Comparison of ENCODE assay signal across 8 cellular contexts in genomic region chr20:34705008-34705382, GRCh38. TPM values are rescaled to one million over a fixed set of nuclear protein-coding genes. Genes with fewer than 3 reads are reported as not detected.
DNase-seq lines count a peak whose midpoint lies in the region; ATAC-seq and TF ChIP-seq lines count a peak whose summit lies in the region.

No MANE protein-coding gene starts in this region.

- TF ChIP-seq CTCF in liver (IDR thresholded peaks at IDR 0.05; ENCODE audit: low read depth, low read length, missing input control) = no peak
- no peak for TF ChIP-seq CTCF in tibial nerve (IDR thresholded peaks at IDR 0.05)

- H3K9me3 ChIP-seq in liver (ENCODE audit: control insufficient read depth in 4 of 4, low read length in 3 of 4) = no peaks in the 10 kb centered on the region
- no peaks in the 10 kb centered on the region for H3K9me3 ChIP-seq in tibial nerve

- H3K4me3 ChIP-seq in liver (ENCODE audit: low read depth in 1 of 3, low read length in 3 of 3) = peak overlapping the region; percentile 44 to 82 (median 62)
- H3K4me3 ChIP-seq in tibial nerve = peak overlapping the region; percentile 69 to 89 (median 78)

- H3K4me1 Mint-ChIP-seq in activated naive CD4-positive, alpha-beta T cell treated with anti-CD3 and anti-CD28 coated beads for 36 hours (ENCODE audit: low read depth) = peaks cover 10% of the 10 kb centered on the region

- intact Hi-C loops in activated naive CD4-positive, alpha-beta T cell treated with anti-CD3 and anti-CD28 coated beads for 36 hours (cut with micrococcal nuclease) = no loop called here

- no peak for ATAC-seq in HG02571 (IDR thresholded peaks at IDR 0.05; ENCODE audit: unreplicated experiment)
- no peak for ATAC-seq in HG03039 (IDR thresholded peaks at IDR 0.05; ENCODE audit: unreplicated experiment)

- peak overlapping the region; percentile 42 to 75 for H3K9ac ChIP-seq in liver (ENCODE audit: low read depth in 1 of 2, low read length in 2 of 2)

- 34 to 48% (median 48%) methylated on average over 5 of the region's 5 CpGs for WGBS in adipose tissue, 3 donors
- 20% methylated on average over 5 of the region's 5 CpGs for whole genome bisulfite sequencing in liver
- WGBS in tibial nerve, 2 donors = 30 to 39% methylated on average over 5 of the region's 5 CpGs

- no peaks in the 10 kb centered on the region for H3K36me3 Mint-ChIP-seq in activated naive CD4-positive, alpha-beta T cell treated with anti-CD3 and anti-CD28 coated beads for 36 hours (ENCODE audit: low read depth)

- H3K27me3 Mint-ChIP-seq in activated naive CD4-positive, alpha-beta T cell treated with anti-CD3 and anti-CD28 coated beads for 36 hours (ENCODE audit: low read depth) = peaks cover 6% of the 10 kb centered on the region

- H3K9me3 Mint-ChIP-seq in activated naive CD4-positive, alpha-beta T cell treated with anti-CD3 and anti-CD28 coated beads for 36 hours = no peaks in the 10 kb centered on the region

- peak overlapping the region; percentile 71 for H3K4me3 Mint-ChIP-seq in activated naive CD4-positive, alpha-beta T cell treated with anti-CD3 and anti-CD28 coated beads for 36 hours

- no peak overlapping the region for H3K27ac Mint-ChIP-seq in activated naive CD4-positive, alpha-beta T cell treated with anti-CD3 and anti-CD28 coated beads for 36 hours

- CTCF ChIA-PET in activated naive CD4-positive, alpha-beta T cell treated with anti-CD3 and anti-CD28 coated beads for 36 hours (lab: Charles Lee) = interaction anchor here (0.6 to 7.9 kb wide), 7 partner anchors 9 to 393 kb away, joined by 3 to 52 read pairs (median 7); partner anchors contain the start of gene DYNLRB1

- H3K4me1 ChIP-seq in liver (ENCODE audit: control insufficient read depth in 4 of 4, insufficient read depth in 4 of 4, low read length in 3 of 4) (peaks cover 9 to 48% (median 39%) of the 10 kb centered on the region in 4 donors), tibial nerve (peaks cover 0 to 37% (median 17%) of the 10 kb centered on the region in 4 donors)

- no peak for DNase-seq in activated naive CD4-positive, alpha-beta T cell treated with anti-CD3 and anti-CD28 coated beads for 36 hours
- DNase-seq in activated naive CD4-positive, alpha-beta T cell treated with Interleukin-2 at 50 U/mL for 16 hours = no peak
- no peak for DNase-seq in tibial nerve (ENCODE audit: low spot score in 2 of 2)
- DNase-seq in SHP77 treated with DMSO at 0.1 percent for 48 hours (lab: John Stamatoyannopoulos, UW) = no peak

- H3K27me3 ChIP-seq in liver (ENCODE audit: control insufficient read depth in 4 of 4, insufficient read depth in 4 of 4, low read length in 3 of 4) (no peaks in the 10 kb centered on the region), tibial nerve (no peaks in the 10 kb centered on the region)

- TF ChIP-seq RAD21 in liver (IDR thresholded peaks at IDR 0.05) = no peak

- no peak for TF ChIP-seq POLR2A in tibial nerve (IDR thresholded peaks at IDR 0.05)

- TF ChIP-seq EP300 in tibial nerve (IDR thresholded peaks at IDR 0.05) = no peak

- H3K27ac ChIP-seq in adipose tissue (ENCODE audit: low read depth, low read length) (peak overlapping the region; percentile 78), liver (ENCODE audit: low read depth in 1 of 2, low read length in 2 of 2) (peak overlapping the region; percentile 99), tibial nerve (peak overlapping the region; percentile 95 to 99 (median 98))

- H3K36me3 ChIP-seq in liver (ENCODE audit: control insufficient read depth in 4 of 4, insufficient read depth in 3 of 4, low read depth in 1 of 4, low read length in 3 of 4) (no peaks in the 10 kb centered on the region), tibial nerve (no peaks in the 10 kb centered on the region)

TF ChIP-seq in liver, 16 proteins besides CTCF, POLR2A, EP300 and RAD21:
- TF ChIP-seq HNF4A (conservative IDR thresholded peaks at IDR 0.05) = no peak
- no peak for TF ChIP-seq REST (IDR thresholded peaks at IDR 0.05)
- TF ChIP-seq MAX (IDR thresholded peaks at IDR 0.05) = no peak
- TF ChIP-seq ZBTB33 (IDR thresholded peaks at IDR 0.05) = no peak
- no peak for TF ChIP-seq JUND (IDR thresholded peaks at IDR 0.05)
- TF ChIP-seq FOXA2 (IDR thresholded peaks at IDR 0.05) = no peak
- no peak for TF ChIP-seq RXRA (IDR thresholded peaks at IDR 0.05)
- TF ChIP-seq FOXA1 (IDR thresholded peaks at IDR 0.05) = no peak
- TF ChIP-seq EGR1 (IDR thresholded peaks at IDR 0.05; ENCODE audit: low read depth in 2 of 2) = no peak
- TF ChIP-seq YY1 (IDR thresholded peaks at IDR 0.05) = no peak
- TF ChIP-seq HNF4G (IDR thresholded peaks at IDR 0.05) = no peak
- no peak for TF ChIP-seq GABPA (IDR thresholded peaks at IDR 0.05 in 1 of 2, conservative IDR thresholded peaks at IDR 0.05 in 1 of 2)
- TF ChIP-seq TAF1 (conservative IDR thresholded peaks at IDR 0.05) = no peak
- no peak for TF ChIP-seq ATF3 (IDR thresholded peaks at IDR 0.05)
- TF ChIP-seq NR2F2 (IDR thresholded peaks at IDR 0.05) = no peak
- TF ChIP-seq SP1 (IDR thresholded peaks at IDR 0.05) = no peak

RNA-seq across cellular contexts. Expression of gene TP53INP2, which starts 0.9 kb away (rescaled TPM):
- total RNA-seq in activated naive CD4-positive, alpha-beta T cell treated with anti-CD3 and anti-CD28 coated beads for 36 hours = 1 to 10 TPM; 1.9 TPM
- polyA plus RNA-seq in adipose tissue = 10 to 100 TPM in 2 of 3 donors, 1 to 10 TPM in 1; 4.0 to 22.5 (median 17.8) TPM
- 1 to 10 TPM; 3.0 to 9.5 TPM for total RNA-seq in liver
- 10 to 100 TPM in 1 of 2 donors, 1 to 10 TPM in 1; 4.5 to 14.5 TPM for polyA plus RNA-seq in liver
- total RNA-seq in tibial nerve = 10 to 100 TPM; 11.9 to 19.5 (median 18.1) TPM

RNA-seq across cellular contexts. Expression of gene PIGU, which starts 28.1 kb away (rescaled TPM):
- 10 to 100 TPM; 18.8 to 18.9 TPM for total RNA-seq in activated naive CD4-positive, alpha-beta T cell treated with anti-CD3 and anti-CD28 coated beads for 36 hours
- polyA plus RNA-seq in adipose tissue (10 to 100 TPM in 2 of 3 donors, 1 to 10 TPM in 1; 6.6 to 13.4 (median 11.1) TPM), liver (10 to 100 TPM in 1 of 2 donors, 1 to 10 TPM in 1; 7.2 to 10.0 TPM)
- total RNA-seq in liver (1 to 10 TPM; 6.4 to 7.2 TPM), tibial nerve (10 to 100 TPM; 20.6 to 31.5 (median 27.7) TPM)
